22 cellular contexts compared by ENCODE assay signal in the genomic region with DNA sequence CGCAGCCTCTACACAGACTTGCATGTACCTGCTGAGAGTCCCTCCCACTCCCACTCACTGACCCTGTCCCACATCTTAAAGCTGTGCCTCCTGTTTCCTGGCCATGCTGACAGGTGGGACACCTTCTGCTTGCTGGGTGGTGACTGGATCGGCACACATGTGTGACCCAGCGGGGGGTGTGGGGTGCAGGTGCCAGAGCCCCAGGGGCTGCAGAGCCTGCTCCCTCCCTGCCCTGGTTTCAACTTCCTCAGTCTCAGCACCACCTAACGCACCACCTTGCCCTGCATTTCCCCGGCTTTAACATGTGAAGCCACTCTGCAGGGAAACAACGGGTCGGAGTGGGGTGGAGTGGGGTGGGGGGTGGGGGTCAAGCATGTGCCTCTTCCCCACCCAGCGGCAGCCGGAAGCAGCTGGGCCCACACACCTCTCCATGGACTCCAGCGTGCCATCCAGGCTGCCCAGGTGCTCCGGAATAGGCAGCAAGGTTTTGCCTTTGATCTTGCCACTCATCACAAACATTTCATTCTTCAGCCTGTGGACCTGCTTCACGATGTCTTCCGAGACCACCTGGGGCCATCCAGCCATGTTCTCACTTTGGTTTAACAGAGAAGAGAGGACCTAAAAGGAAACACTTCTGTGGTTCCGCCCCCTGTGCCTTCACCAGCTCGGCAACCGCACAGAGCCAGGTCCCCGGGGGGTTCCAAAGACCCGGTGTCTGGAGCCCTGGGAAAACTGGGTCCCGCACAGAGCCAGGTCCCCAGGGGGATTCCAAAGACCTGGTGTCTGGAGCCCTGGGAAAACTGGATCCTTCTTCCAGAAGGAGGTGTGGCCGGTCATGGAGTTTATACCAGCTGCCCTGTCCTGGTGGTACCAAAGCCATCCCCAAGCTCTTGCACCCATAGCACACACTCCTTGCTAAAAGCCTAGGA. TPM values are rescaled to one million over a fixed set of nuclear protein-coding genes. Genes with fewer than 3 reads are reported as not detected.
DNase-seq lines count a peak whose midpoint lies in the region; ATAC-seq and TF ChIP-seq lines count a peak whose summit lies in the region.
"Had no signal": no experiment of that assay in that cellular context is flagged by ENCODE, and none has a peak within 500 bp of the region (broad histone marks: within the 10 kb centered on the region; RNA-seq: fewer than 3 reads in every experiment).

No MANE protein-coding gene starts in this region.

- no peak overlapping the region for H3K56ac ChIP-seq in H9 (ENCODE audit: insufficient read length, low read depth, low read length)

- H3K79me2 ChIP-seq in H9 (ENCODE audit: insufficient read depth, low read length): no peaks in the 10 kb centered on the region

- no peak overlapping the region for H3K4me2 ChIP-seq in H9 (ENCODE audit: insufficient read depth, insufficient read length, low read length)

- H3T11ph ChIP-seq in H9 (ENCODE audit: low read length): no peak overlapping the region

- H3K36me3 Mint-ChIP-seq in H9 (ENCODE audit: insufficient read depth in 1 of 3, low read depth in 3 of 3): peaks cover 0 to 4% (median 0%) of the 10 kb centered on the region in 3 experiments; a peak in 1 of 7 replicates
- H3K36me3 Mint-ChIP-seq in memory B cell: no peaks in the 10 kb centered on the region
- H3K36me3 Mint-ChIP-seq: activated CD4-positive, alpha-beta memory T cell treated with anti-CD3 and anti-CD28 coated beads for 36 hours; immature natural killer cell had no signal

- intact Hi-C loops in cardiac septum (cut with DNase I): no loop called here

- H3K36me3 ChIP-seq in WERI-Rb-1: no peaks in the 10 kb centered on the region
- H3K36me3 ChIP-seq: brain microvascular endothelial cell, neutrophil, thyroid gland had no signal

- H3K23ac ChIP-seq in H9 (ENCODE audit: insufficient read length, low read depth, low read length): no peak overlapping the region

- H3K27ac ChIP-seq in H9 (ENCODE audit: insufficient read length, low read depth, low read length): no peak overlapping the region
- no peak overlapping the region for H3K27ac ChIP-seq in WERI-Rb-1
- H3K27ac ChIP-seq: brain microvascular endothelial cell, neutrophil, RWPE1, thyroid gland had no signal

- H2AK5ac ChIP-seq in H9 (ENCODE audit: insufficient read length, low read length): no peak overlapping the region

- H3K4me1 Mint-ChIP-seq in H9: peaks cover 13 to 24% of the 10 kb centered on the region in 2 experiments
- peaks cover 7% of the 10 kb centered on the region for H3K4me1 Mint-ChIP-seq in memory B cell
- H3K4me1 Mint-ChIP-seq: immature natural killer cell had no signal

- H3K23me2 ChIP-seq in H9 (ENCODE audit: insufficient read length, low read depth, low read length, poor library complexity, severe bottlenecking): no peaks in the 10 kb centered on the region

- no peaks in the 10 kb centered on the region for H3K27me3 ChIP-seq in H9 (ENCODE audit: insufficient read depth, low read length)
- H3K27me3 ChIP-seq in WERI-Rb-1 (ENCODE audit: insufficient read depth, low read depth, severe bottlenecking): no peaks in the 10 kb centered on the region
- H3K27me3 ChIP-seq: brain microvascular endothelial cell, neutrophil, thyroid gland had no signal

- H2BK20ac ChIP-seq in H9 (ENCODE audit: low read depth, low read length, poor library complexity, severe bottlenecking): no peak overlapping the region

- no peak overlapping the region for H3K14ac ChIP-seq in H9 (ENCODE audit: insufficient read depth, low read length)

- no peak overlapping the region for H2BK15ac ChIP-seq in H9 (ENCODE audit: low read depth, low read length)

- H3K27me3 Mint-ChIP-seq in H9 (ENCODE audit: low read depth) (peaks cover 7% of the 10 kb centered on the region), memory B cell (peaks cover 4% of the 10 kb centered on the region)

- H4K91ac ChIP-seq in H9 (ENCODE audit: insufficient read length, low read depth, low read length): no peak overlapping the region

- no peak overlapping the region for H3K4me3 Mint-ChIP-seq in H9
- peak overlapping the region; percentile 60 for H3K4me3 Mint-ChIP-seq in memory B cell
- H3K4me3 Mint-ChIP-seq: activated CD4-positive, alpha-beta memory T cell treated with anti-CD3 and anti-CD28 coated beads for 36 hours; immature natural killer cell had no signal

- no peak overlapping the region for H2BK5ac ChIP-seq in H9 (ENCODE audit: insufficient read length, low read length)

- no peak overlapping the region for H2BK120ac ChIP-seq in H9 (ENCODE audit: low read depth, low read length, poor library complexity, severe bottlenecking)

- H4K5ac ChIP-seq in H9 (ENCODE audit: insufficient read length, low read depth, low read length): no peak overlapping the region

- no peak overlapping the region for H2BK12ac ChIP-seq in H9 (ENCODE audit: insufficient read length, low read depth, low read length)

- ATAC-seq in memory B cell (ENCODE audit: low read depth): peak; percentile 96
- no peak for ATAC-seq in HG02870 (IDR thresholded peaks at IDR 0.05; ENCODE audit: unreplicated experiment)
- ATAC-seq: left ventricle myocardium superior; mucosa of descending colon; stimulated activated naive CD8-positive, alpha-beta T cell treated with anti-CD3 and anti-CD28 coated beads, Interleukin-15, Interleukin-2, amounts not matched to agents 100 U/mL and 50 U/mL, for 24 hours had no signal

- no CpG with 5 or more reads among the region's 20 CpGs for WGBS in H9 (ENCODE audit: extremely low coverage, insufficient read length, low lambda C conversion rate)

- H4K8ac ChIP-seq in H9 (replicated peaks; ENCODE audit: insufficient read length, low read depth, low read length): no peak overlapping the region

- no peak overlapping the region for H3K4me3 ChIP-seq in WERI-Rb-1 (ENCODE audit: low read depth, low read length)
- H3K4me3 ChIP-seq: mucosa of descending colon, thyroid gland had no signal

- H3K9me3 Mint-ChIP-seq in H9 (peaks cover under 1% of the 10 kb centered on the region in 2 experiments; a peak in 2 of 5 replicates), memory B cell (no peaks in the 10 kb centered on the region)
- H3K9me3 Mint-ChIP-seq: activated CD4-positive, alpha-beta memory T cell treated with anti-CD3 and anti-CD28 coated beads for 36 hours; immature natural killer cell had no signal

- H3K4ac ChIP-seq in H9 (ENCODE audit: low read depth, low read length): no peak overlapping the region

- 0 out of 2 replicates have a peak, but pooled peaks cover 3% of the 10 kb centered on the region for H3K4me1 ChIP-seq in H9 (ENCODE audit: insufficient read depth, low read length)

- H3K9ac ChIP-seq in H9 (ENCODE audit: extremely low read depth, insufficient read length, low read length): no peak overlapping the region

- no peak overlapping the region for H3K18ac ChIP-seq in H9 (ENCODE audit: insufficient read length, low read depth, low read length)

- H4K20me1 ChIP-seq in H9 (ENCODE audit: control insufficient read depth, insufficient read depth, insufficient read length): no peaks in the 10 kb centered on the region

- TF ChIP-seq CTCF in H9 (conservative IDR thresholded peaks at IDR 0.05) (no peak), WERI-Rb-1 (IDR thresholded peaks at IDR 0.05; ENCODE audit: low read depth, low read length) (no peak)

- no peak overlapping the region for H2AFZ ChIP-seq in H9 (ENCODE audit: low read length)

- H3K27ac Mint-ChIP-seq in H9 (no peak overlapping the region), memory B cell (no peak overlapping the region)
- H3K27ac Mint-ChIP-seq: activated CD4-positive, alpha-beta memory T cell treated with anti-CD3 and anti-CD28 coated beads for 36 hours; immature natural killer cell had no signal

- H3K9me3 ChIP-seq in H9 (ENCODE audit: control insufficient read depth, low read depth, low read length) (no peaks in the 10 kb centered on the region), WERI-Rb-1 (ENCODE audit: severe bottlenecking) (no peaks in the 10 kb centered on the region)
- H3K9me3 ChIP-seq: mucosa of descending colon, neutrophil, thyroid gland had no signal

- no peaks in the 10 kb centered on the region for H3K79me1 ChIP-seq in H9 (ENCODE audit: insufficient read depth, low read depth, low read length, poor library complexity, severe bottlenecking)

- DNase-seq in Daoy (ENCODE audit: low read depth) (peak; percentile 29), H9 (peak; percentile 73), WERI-Rb-1 (peak; percentile 78), memory B cell (ENCODE audit: low spot score in 2 of 2) (peak in 1 of 2 donors; percentile 41), cardiac septum (ENCODE audit: low spot score) (no peak), T1000 (lab: John Stamatoyannopoulos, UW) (no peak)
- DNase-seq: activated CD4-positive, alpha-beta memory T cell treated with anti-CD3 and anti-CD28 coated beads for 36 hours; activated effector memory CD4-positive, alpha-beta T cell treated with anti-CD3 and anti-CD28 coated beads, Interleukin-2, amount 50 U/mL, for 16 hours; brain microvascular endothelial cell; DND-41; head of caudate nucleus; immature natural killer cell; left ventricle myocardium superior; mucosa of descending colon; small intestine; stimulated activated CD4-positive, alpha-beta T cell treated with anti-CD3 and anti-CD28 coated beads, Interleukin-2, amount 100 ng/mL, for 48 hours; stimulated activated naive CD8-positive, alpha-beta T cell treated with anti-CD3 and anti-CD28 coated beads, Interleukin-15, Interleukin-2, amounts not matched to agents 100 U/mL and 50 U/mL, for 24 hours; T-helper 1 cell; thyroid gland had no signal

RNA-seq across cellular contexts. Expression of a gene that starts 4.7 kb away (rescaled TPM):
- 1.0 and 1.7 TPM in 2 replicates for total RNA-seq in Daoy (2014; rRNA removed; shearing (Covaris generic))
- 0.13 and 0.33 TPM in 2 replicates for total RNA-seq in H9 (2021)
- 0.81 TPM for total RNA-seq in cardiac septum
- total RNA-seq: left ventricle myocardium superior had no signal

Comparison
In these comparisons a context has a peak if more than half of its experiments do, and no peak if none do; other contexts are left out.
1. DNase-seq: peak in Daoy (single experiment), H9 (single experiment) and WERI-Rb-1 (single experiment); none in cardiac septum (single experiment) and T1000 (single experiment).